ENCODE assay signal across 3 cellular contexts in genomic region chr10:110352930-110353243, GRCh38.
TF ChIP-seq lines count a peak whose summit lies in the region.

No MANE protein-coding gene starts in this region.

TF ChIP-seq in SK-N-SH, 30 proteins besides CTCF, POLR2A, EP300 and RAD21 (continued from another document):
- TF ChIP-seq FOXJ3 (CRISPR knock-in tag; IDR thresholded peaks at IDR 0.05): no peak
- no peak for TF ChIP-seq REST (IDR thresholded peaks at IDR 0.05; ENCODE audit: low read depth, low read length)
- no peak for TF ChIP-seq RCOR1 (IDR thresholded peaks at IDR 0.05; ENCODE audit: low read length)
- no peak for TF ChIP-seq GATA2 (CRISPR knock-in tag; IDR thresholded peaks at IDR 0.05)
- no peak for TF ChIP-seq POLR2AphosphoS5 (IDR thresholded peaks at IDR 0.05; ENCODE audit: low read depth, low read length)
- no peak for TF ChIP-seq GABPA (IDR thresholded peaks at IDR 0.05; ENCODE audit: low read depth)
TF ChIP-seq in SK-N-SH: peak in this region for 0.

TF ChIP-seq in SK-N-SH treated with all-trans-retinoic acid at 6 μM for 48 hours, 23 proteins besides CTCF, POLR2A, EP300 and RAD21:
- no peak for TF ChIP-seq TSHZ2 (CRISPR knock-in tag; IDR thresholded peaks at IDR 0.05)
- TF ChIP-seq CREB5 (CRISPR knock-in tag; IDR thresholded peaks at IDR 0.05; ENCODE audit: low read depth): no peak
- no peak for TF ChIP-seq ZNF70 (CRISPR knock-in tag; IDR thresholded peaks at IDR 0.05)
- no peak for TF ChIP-seq PATZ1 (CRISPR knock-in tag; IDR thresholded peaks at IDR 0.05; ENCODE audit: borderline replicate concordance)
- no peak for TF ChIP-seq ZNF8 (CRISPR knock-in tag; IDR thresholded peaks at IDR 0.05)
- no peak for TF ChIP-seq CSRNP3 (CRISPR knock-in tag; IDR thresholded peaks at IDR 0.05)
- TF ChIP-seq ZC3H10 (CRISPR knock-in tag; IDR thresholded peaks at IDR 0.05): no peak
- TF ChIP-seq ZNF565 (CRISPR knock-in tag; conservative IDR thresholded peaks at IDR 0.05; ENCODE audit: low read depth): no peak
- no peak for TF ChIP-seq SNAI2 (CRISPR knock-in tag; IDR thresholded peaks at IDR 0.05)
- TF ChIP-seq ARNTL (CRISPR knock-in tag; IDR thresholded peaks at IDR 0.05; ENCODE audit: borderline replicate concordance, low read depth): no peak
- TF ChIP-seq CSDC2 (CRISPR knock-in tag; IDR thresholded peaks at IDR 0.05): no peak
- no peak for TF ChIP-seq ZFP3 (CRISPR knock-in tag; IDR thresholded peaks at IDR 0.05)

TF ChIP-seq in neural cell, 6 proteins besides CTCF, POLR2A, EP300 and RAD21 (continued from another document):
- no peak for TF ChIP-seq REST (IDR thresholded peaks at IDR 0.05; ENCODE audit: borderline replicate concordance)
